21 cellular contexts compared by ENCODE assay signal in the genomic region with DNA sequence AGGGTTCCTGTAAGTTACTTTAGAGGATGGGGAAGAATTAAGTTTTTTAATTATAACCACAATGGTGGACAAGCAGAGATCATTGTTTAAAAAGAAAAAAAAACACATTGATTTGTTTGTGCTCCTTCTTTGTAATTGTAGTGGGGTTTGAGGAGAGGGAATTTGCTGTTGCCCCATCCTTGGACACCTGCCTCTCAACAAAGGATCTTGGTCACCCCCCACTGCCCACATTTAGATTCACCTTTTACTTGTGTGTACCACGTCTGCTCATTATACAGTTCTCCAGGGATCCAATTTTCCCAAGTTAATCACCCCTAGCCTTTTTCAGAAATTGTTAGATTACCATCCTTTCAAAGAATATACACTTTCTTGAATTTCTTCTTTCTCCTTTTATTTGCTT. TPM values are rescaled to one million over a fixed set of nuclear protein-coding genes. Genes with fewer than 3 reads are reported as not detected.
"Had no signal": no experiment of that assay in that cellular context is flagged by ENCODE, and none has a peak within 500 bp of the region (broad histone marks: within the 10 kb centered on the region; RNA-seq: fewer than 3 reads in every experiment).

No MANE protein-coding gene starts in this region.

- H3K27ac ChIP-seq: esophagus squamous epithelium, hepatocyte, prostate gland, skin epidermis, transverse colon, vagina had no signal

- DNase-seq: activated CD4-positive, alpha-beta T cell treated with anti-CD3 and anti-CD28 coated beads, Interleukin-2, amount 10 ng/mL, durations not matched to agents 24 days and 14 days; activated CD4-positive, CD25-positive, alpha-beta regulatory T cell; activated CD8-positive, alpha-beta memory T cell treated with anti-CD3 and anti-CD28 coated beads, Interleukin-2, amount 50 U/mL, for 48 hours; activated gamma-delta T cell; activated T-cell treated with anti-CD3 and anti-CD28 coated beads, Interleukin-2, amount 50 U/mL, for 72 hours; esophagus squamous epithelium; left ventricle myocardium superior; mesendoderm; right cardiac atrium; stimulated activated CD4-positive, alpha-beta T cell treated with anti-CD3 and anti-CD28 coated beads, Interleukin-15, amount 100 ng/mL, for 24 hours; stimulated activated CD4-positive, alpha-beta T cell treated with anti-CD3 and anti-CD28 coated beads, Interleukin-4, amount 100 ng/mL, for 1 hour; stimulated activated naive CD4-positive, alpha-beta T cell; transverse colon had no signal

- H3K4me1 Mint-ChIP-seq: activated CD4-positive, alpha-beta T cell treated with anti-CD3 and anti-CD28 coated beads, Interleukin-2, amount 10 ng/mL, durations not matched to agents 24 days and 14 days had no signal

- H3K9me3 Mint-ChIP-seq: activated CD4-positive, alpha-beta T cell treated with anti-CD3 and anti-CD28 coated beads, Interleukin-2, amount 10 ng/mL, durations not matched to agents 24 days and 14 days; activated naive CD4-positive, alpha-beta T cell treated with anti-CD3 and anti-CD28 coated beads, Interleukin-2, amount 50 U/mL, for 72 hours; activated T-cell treated with anti-CD3 and anti-CD28 coated beads, Interleukin-2, amount 50 U/mL, for 72 hours; natural killer cell treated with Interleukin-12 subunit alpha and Interleukin-12 subunit beta and Interleukin-15 and Interleukin-18, amount 100 ng/mL, for 72 hours had no signal

- H3K36me3 ChIP-seq: esophagus squamous epithelium, prostate gland, transverse colon, vagina had no signal

- H3K4me3 ChIP-seq: esophagus squamous epithelium, hepatocyte, prostate gland, skin epidermis, transverse colon, vagina had no signal

- H3K27me3 ChIP-seq: esophagus squamous epithelium, hepatocyte, transverse colon, vagina had no signal

- H3K4me1 ChIP-seq: esophagus squamous epithelium, prostate gland, transverse colon, vagina had no signal

- H3K36me3 Mint-ChIP-seq: activated naive CD4-positive, alpha-beta T cell treated with anti-CD3 and anti-CD28 coated beads, Interleukin-2, amount 50 U/mL, for 72 hours; natural killer cell treated with Interleukin-12 subunit alpha and Interleukin-12 subunit beta and Interleukin-15 and Interleukin-18, amount 100 ng/mL, for 72 hours had no signal

- ATAC-seq: activated naive CD4-positive, alpha-beta T cell treated with anti-CD3 and anti-CD28 coated beads, Interleukin-2, amount 50 U/mL, for 72 hours; activated T-cell treated with anti-CD3 and anti-CD28 coated beads, Interleukin-2, amount 50 U/mL, for 72 hours; left ventricle myocardium superior; natural killer cell treated with Interleukin-12 subunit alpha and Interleukin-12 subunit beta and Interleukin-15 and Interleukin-18, amount 100 ng/mL, for 72 hours; right cardiac atrium had no signal

- H3K27ac Mint-ChIP-seq: activated CD4-positive, alpha-beta T cell treated with anti-CD3 and anti-CD28 coated beads, Interleukin-2, amount 10 ng/mL, durations not matched to agents 24 days and 14 days; activated naive CD4-positive, alpha-beta T cell treated with anti-CD3 and anti-CD28 coated beads, Interleukin-2, amount 50 U/mL, for 72 hours; activated T-cell treated with anti-CD3 and anti-CD28 coated beads, Interleukin-2, amount 50 U/mL, for 72 hours; natural killer cell treated with Interleukin-12 subunit alpha and Interleukin-12 subunit beta and Interleukin-15 and Interleukin-18, amount 100 ng/mL, for 72 hours had no signal

- H3K9me3 ChIP-seq: esophagus squamous epithelium, prostate gland, transverse colon, vagina had no signal

- H3K27me3 Mint-ChIP-seq: activated CD4-positive, alpha-beta T cell treated with anti-CD3 and anti-CD28 coated beads, Interleukin-2, amount 10 ng/mL, durations not matched to agents 24 days and 14 days; natural killer cell treated with Interleukin-12 subunit alpha and Interleukin-12 subunit beta and Interleukin-15 and Interleukin-18, amount 100 ng/mL, for 72 hours had no signal

- H3K4me3 Mint-ChIP-seq: activated CD4-positive, alpha-beta T cell treated with anti-CD3 and anti-CD28 coated beads, Interleukin-2, amount 10 ng/mL, durations not matched to agents 24 days and 14 days; activated T-cell treated with anti-CD3 and anti-CD28 coated beads, Interleukin-2, amount 50 U/mL, for 72 hours; natural killer cell treated with Interleukin-12 subunit alpha and Interleukin-12 subunit beta and Interleukin-15 and Interleukin-18, amount 100 ng/mL, for 72 hours had no signal

RNA-seq across cellular contexts. Expression of gene DCDC1, which starts 53.2 kb away (rescaled TPM):
- total RNA-seq: activated CD4-positive, alpha-beta T cell treated with anti-CD3 and anti-CD28 coated beads, Interleukin-2, amount 10 ng/mL, durations not matched to agents 24 days and 14 days; cardiac septum; esophagus squamous epithelium; glomerular endothelial cell; left ventricle myocardium superior; vagina had no signal
